1 cellular context compared by ENCODE assay signal in the genomic region with DNA sequence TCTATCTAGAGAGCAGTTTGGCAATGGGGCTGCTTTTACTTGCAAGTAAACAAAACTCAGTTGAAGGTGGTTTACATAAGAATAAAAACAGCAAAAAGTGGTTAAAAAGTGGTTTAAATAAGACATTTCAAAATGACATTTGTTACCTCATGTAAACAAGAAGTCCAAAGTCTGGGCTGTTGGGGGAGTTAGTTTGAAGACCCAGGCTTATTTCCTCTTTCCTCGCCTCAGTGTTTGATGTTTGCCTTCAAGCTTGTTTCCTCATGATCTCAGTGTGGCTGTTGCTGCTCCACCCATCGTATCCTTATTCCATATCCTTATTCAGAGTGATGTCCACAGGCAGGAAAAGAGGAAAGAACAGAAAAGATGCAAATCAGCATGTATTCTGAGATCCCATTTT.
TF ChIP-seq lines count a peak whose summit lies in the region.

No MANE protein-coding gene starts in this region.

TF ChIP-seq in HepG2, 621 proteins besides CTCF, POLR2A, EP300 and RAD21 (continued from another document):
- TF ChIP-seq FOXP4 (CRISPR knock-in tag; IDR thresholded peaks at IDR 0.05), result peak; percentile 77; the same call in 1 of the 2 replicates
- no peak for TF ChIP-seq HES4 (CRISPR knock-in tag; IDR thresholded peaks at IDR 0.05; ENCODE audit: borderline replicate concordance)
- peak; percentile 60; the same call in 1 of the 2 replicates for TF ChIP-seq FOXJ3 (CRISPR knock-in tag; IDR thresholded peaks at IDR 0.05; ENCODE audit: borderline replicate concordance)
- TF ChIP-seq HMG20B (CRISPR knock-in tag; conservative IDR thresholded peaks at IDR 0.05), result no peak
- 0 out of 2 replicates have a peak, but pooled peaks have one; percentile 26 for TF ChIP-seq NFIC (IDR thresholded peaks at IDR 0.05; ENCODE audit: low read length)
- no peak for TF ChIP-seq RARA (CRISPR knock-in tag; IDR thresholded peaks at IDR 0.05)
- TF ChIP-seq CEBPG (CRISPR knock-in tag; IDR thresholded peaks at IDR 0.05), result no peak
- TF ChIP-seq ZNF292 (CRISPR knock-in tag; IDR thresholded peaks at IDR 0.05; ENCODE audit: borderline replicate concordance, low read depth), result 0 out of 2 replicates have a peak, but pooled peaks have one; percentile 37
- peak; percentile 20; the same call in 1 of the 2 replicates for TF ChIP-seq PITX1 (CRISPR knock-in tag; IDR thresholded peaks at IDR 0.05)
- peak; percentile 67 for TF ChIP-seq PAXIP1 (CRISPR knock-in tag; conservative IDR thresholded peaks at IDR 0.05)
- peak; percentile 92 for TF ChIP-seq ZNF3 (CRISPR knock-in tag; IDR thresholded peaks at IDR 0.05)
- peak; percentile 93 for TF ChIP-seq KDM1A (CRISPR knock-in tag; IDR thresholded peaks at IDR 0.05)
- TF ChIP-seq ISL2 (CRISPR knock-in tag; IDR thresholded peaks at IDR 0.05), result 0 out of 2 replicates have a peak, but pooled peaks have one; percentile 15
- TF ChIP-seq FOXP1 (IDR thresholded peaks at IDR 0.05), result no peak
- peak; percentile 74 for TF ChIP-seq FOXP1 (CRISPR knock-in tag; IDR thresholded peaks at IDR 0.05)
- TF ChIP-seq ZBTB39 (CRISPR knock-in tag; IDR thresholded peaks at IDR 0.05), result no peak
- no peak for TF ChIP-seq YEATS4 (CRISPR knock-in tag; IDR thresholded peaks at IDR 0.05; ENCODE audit: borderline replicate concordance)
- 0 out of 2 replicates have a peak, but pooled peaks have one; percentile 6 for TF ChIP-seq ZNF124 (CRISPR knock-in tag; IDR thresholded peaks at IDR 0.05)
- TF ChIP-seq PRDM15 (CRISPR knock-in tag; IDR thresholded peaks at IDR 0.05), result no peak
- peak; percentile 38; the same call in 1 of the 2 replicates for TF ChIP-seq ETV5 (CRISPR knock-in tag; IDR thresholded peaks at IDR 0.05; ENCODE audit: borderline replicate concordance)
- TF ChIP-seq SAP130 (CRISPR knock-in tag; IDR thresholded peaks at IDR 0.05; ENCODE audit: low read depth), result 0 out of 2 replicates have a peak, but pooled peaks have one; percentile 16
- peak; percentile 49; the same call in 1 of the 2 replicates for TF ChIP-seq SP5 (CRISPR knock-in tag; IDR thresholded peaks at IDR 0.05; ENCODE audit: borderline replicate concordance, low read depth)
- TF ChIP-seq, protein P1, sequence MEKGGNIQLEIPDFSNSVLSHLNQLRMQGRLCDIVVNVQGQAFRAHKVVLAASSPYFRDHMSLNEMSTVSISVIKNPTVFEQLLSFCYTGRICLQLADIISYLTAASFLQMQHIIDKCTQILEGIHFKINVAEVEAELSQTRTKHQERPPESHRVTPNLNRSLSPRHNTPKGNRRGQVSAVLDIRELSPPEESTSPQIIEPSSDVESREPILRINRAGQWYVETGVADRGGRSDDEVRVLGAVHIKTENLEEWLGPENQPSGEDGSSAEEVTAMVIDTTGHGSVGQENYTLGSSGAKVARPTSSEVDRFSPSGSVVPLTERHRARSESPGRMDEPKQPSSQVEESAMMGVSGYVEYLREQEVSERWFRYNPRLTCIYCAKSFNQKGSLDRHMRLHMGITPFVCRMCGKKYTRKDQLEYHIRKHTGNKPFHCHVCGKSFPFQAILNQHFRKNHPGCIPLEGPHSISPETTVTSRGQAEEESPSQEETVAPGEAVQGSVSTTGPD (CRISPR knock-in tag; IDR thresholded peaks at IDR 0.05), result no peak
- TF ChIP-seq ADNP (CRISPR knock-in tag; IDR thresholded peaks at IDR 0.05), result 0 out of 2 replicates have a peak, but pooled peaks have one; percentile 36
- TF ChIP-seq ZMYM2 (CRISPR knock-in tag; IDR thresholded peaks at IDR 0.05), result peak; percentile 42
- TF ChIP-seq ZMYM3 (CRISPR knock-in tag; IDR thresholded peaks at IDR 0.05), result peak; percentile 94
- 0 out of 2 replicates have a peak, but pooled peaks have one; percentile 32 for TF ChIP-seq NCOR1 (IDR thresholded peaks at IDR 0.05; ENCODE audit: borderline replicate concordance, low read length)
- peak; percentile 43; the same call in 1 of the 2 replicates for TF ChIP-seq CBFB (CRISPR knock-in tag; IDR thresholded peaks at IDR 0.05)
- TF ChIP-seq RXRB (CRISPR knock-in tag; IDR thresholded peaks at IDR 0.05; ENCODE audit: borderline replicate concordance), result peak; percentile 37; the same call in 1 of the 2 replicates
- TF ChIP-seq ZNF609 (CRISPR knock-in tag; IDR thresholded peaks at IDR 0.05; ENCODE audit: borderline replicate concordance), result peak; percentile 68
- TF ChIP-seq ARNT2 (CRISPR knock-in tag; IDR thresholded peaks at IDR 0.05; ENCODE audit: low read depth), result 0 out of 2 replicates have a peak, but pooled peaks have one; percentile 22
- no peak for TF ChIP-seq ZNF720 (CRISPR knock-in tag; IDR thresholded peaks at IDR 0.05)
- peak; percentile 47; the same call in 1 of the 2 replicates for TF ChIP-seq TCF7 (IDR thresholded peaks at IDR 0.05; ENCODE audit: low read depth)
- TF ChIP-seq HNF4G (IDR thresholded peaks at IDR 0.05; ENCODE audit: borderline replicate concordance, low read depth, low read length), result peak; percentile 65; the same call in 1 of the 2 replicates
- no peak for TF ChIP-seq HNF4G (CRISPR knock-in tag; IDR thresholded peaks at IDR 0.05; ENCODE audit: borderline replicate concordance, low read depth)
- 0 out of 2 replicates have a peak, but pooled peaks have one; percentile 29 for TF ChIP-seq DPF2 (CRISPR knock-in tag; IDR thresholded peaks at IDR 0.05; ENCODE audit: borderline replicate concordance, low read depth)
